8 cellular contexts compared by ENCODE assay signal in genomic region chr5:14142202-14142855, GRCh38. TPM values are rescaled to one million over a fixed set of nuclear protein-coding genes. Genes with fewer than 3 reads are reported as not detected.
A peak's percentile ranks its signal among the peaks of the same experiment; 100 is the strongest.
DNase-seq lines count a peak whose midpoint lies in the region; ATAC-seq and TF ChIP-seq lines count a peak whose summit lies in the region.

No MANE protein-coding gene starts in this region.

- H3K4me2 ChIP-seq in MM.1S (ENCODE audit: low read depth, low read length) (peak overlapping the region; percentile 87), neural cell (ENCODE audit: low read length) (peak overlapping the region; percentile 70)

- H3K27me3 ChIP-seq in MM.1S (replicated peaks; ENCODE audit: insufficient read depth, low read length), result no peaks in the 10 kb centered on the region
- no peaks in the 10 kb centered on the region for H3K27me3 ChIP-seq in effector memory CD4-positive, alpha-beta T cell (replicated peaks; ENCODE audit: control insufficient read depth, insufficient read depth, low read length, poor library complexity, severe bottlenecking)
- no peaks in the 10 kb centered on the region for H3K27me3 ChIP-seq in neural cell (ENCODE audit: insufficient read depth, low read depth, low read length)

- peaks cover 13% of the 10 kb centered on the region for H3K4me1 ChIP-seq in MM.1S (ENCODE audit: low read length)
- H3K4me1 ChIP-seq in effector memory CD4-positive, alpha-beta T cell (ENCODE audit: control insufficient read depth, insufficient read depth, low read length, poor library complexity, severe bottlenecking), result peaks cover 5% of the 10 kb centered on the region

- H3K36me3 ChIP-seq in MM.1S (replicated peaks; ENCODE audit: insufficient read depth, low read length) (no peaks in the 10 kb centered on the region), neural cell (ENCODE audit: insufficient read depth, low read length) (no peaks in the 10 kb centered on the region)
- no peaks in the 10 kb centered on the region for H3K36me3 ChIP-seq in effector memory CD4-positive, alpha-beta T cell (ENCODE audit: control insufficient read depth, insufficient read depth, low read length)

- H4K20me1 ChIP-seq in MM.1S (ENCODE audit: insufficient read depth, low read length), result peaks cover 6% of the 10 kb centered on the region; the same call in 1 of the 2 replicates
- peaks cover 22% of the 10 kb centered on the region for H4K20me1 ChIP-seq in neural cell (ENCODE audit: insufficient read depth)

- peak overlapping the region; percentile 83 for H3K27ac ChIP-seq in C4-2B
- H3K27ac ChIP-seq in MM.1S (ENCODE audit: low read length), result peak overlapping the region; percentile 60; the same call in 1 of the 2 replicates
- no peak overlapping the region for H3K27ac ChIP-seq in effector memory CD4-positive, alpha-beta T cell (ENCODE audit: insufficient read depth, low read length, poor library complexity, severe bottlenecking)
- H3K27ac ChIP-seq in neural cell (ENCODE audit: low read length), result peak overlapping the region; percentile 92

- H3F3A ChIP-seq in MM.1S (ENCODE audit: insufficient read depth, low read length) (peaks cover 17% of the 10 kb centered on the region; the same call in 1 of the 2 replicates), neural cell (ENCODE audit: insufficient read depth, low read length, poor library complexity, severe bottlenecking) (peaks cover 8% of the 10 kb centered on the region)

- peak; percentile 1 for ATAC-seq in GM19397 (IDR thresholded peaks at IDR 0.05; ENCODE audit: unreplicated experiment)

- TF ChIP-seq EP300 in neural cell (conservative IDR thresholded peaks at IDR 0.05; ENCODE audit: poor library complexity, severe bottlenecking), result no peak

- peaks cover 33% of the 10 kb centered on the region for H3K79me2 ChIP-seq in MM.1S (ENCODE audit: low read length)
- peaks cover 33% of the 10 kb centered on the region for H3K79me2 ChIP-seq in neural cell (replicated peaks; ENCODE audit: insufficient read depth, low read length)

- H3K9me3 ChIP-seq in MM.1S (replicated peaks; ENCODE audit: insufficient read depth, low read length) (no peaks in the 10 kb centered on the region), neural cell (ENCODE audit: low read length) (no peaks in the 10 kb centered on the region)
- H3K9me3 ChIP-seq in effector memory CD4-positive, alpha-beta T cell (ENCODE audit: control insufficient read depth, low read length), result no peaks in the 10 kb centered on the region

- TF ChIP-seq CTCF in C4-2B (conservative IDR thresholded peaks at IDR 0.05), result no peak
- no peak for TF ChIP-seq CTCF in MM.1S (IDR thresholded peaks at IDR 0.05; ENCODE audit: low read length)
- TF ChIP-seq CTCF in neural cell (IDR thresholded peaks at IDR 0.05; ENCODE audit: poor library complexity, severe bottlenecking), result no peak

- TF ChIP-seq RAD21 in neural cell (conservative IDR thresholded peaks at IDR 0.05), result no peak

- DNase-seq in MM.1S, result peak; percentile 19
- DNase-seq in effector memory CD4-positive, alpha-beta T cell, result no peak
- DNase-seq in NK-92 treated with Interleukin-12 subunit alpha and Interleukin-12 subunit beta, amount 100 ng/mL, for 24 hours (lab: John Stamatoyannopoulos, UW), result no peak
- DNase-seq in AG08395 (ENCODE audit: low spot score), result no peak
- DNase-seq in activated CD8-positive, alpha-beta memory T cell treated with anti-CD3 and anti-CD28 coated beads, Interleukin-2, amount 50 U/mL, for 4 hours, result no peak

- H2AFZ ChIP-seq in MM.1S (ENCODE audit: low read length) (peak overlapping the region; percentile 93), neural cell (ENCODE audit: low read depth, low read length) (peak overlapping the region; percentile 85)

- H3K9ac ChIP-seq in MM.1S (ENCODE audit: low read length) (peak overlapping the region; percentile 71), neural cell (ENCODE audit: low read length) (peak overlapping the region; percentile 93)

- peak overlapping the region; percentile 90 for H3K4me3 ChIP-seq in MM.1S (ENCODE audit: low read length)
- H3K4me3 ChIP-seq in effector memory CD4-positive, alpha-beta T cell (ENCODE audit: insufficient read depth, low read depth, low read length, poor library complexity, severe bottlenecking), result peak overlapping the region; percentile 56
- peak overlapping the region; percentile 90 for H3K4me3 ChIP-seq in neural cell (ENCODE audit: low read length)

- no peaks in the 10 kb centered on the region for H3K9me2 ChIP-seq in MM.1S (replicated peaks; ENCODE audit: insufficient read depth, low read length)
- H3K9me2 ChIP-seq in neural cell (ENCODE audit: insufficient read depth, low read length), result no peaks in the 10 kb centered on the region

TF ChIP-seq in neural cell, 6 proteins besides CTCF, POLR2A, EP300 and RAD21:
- TF ChIP-seq POLR2AphosphoS5 (IDR thresholded peaks at IDR 0.05) (no peak), EZH2 (IDR thresholded peaks at IDR 0.05; ENCODE audit: borderline replicate concordance, insufficient read depth, low read length, poor library complexity, severe bottlenecking) (no peak), SMC3 (conservative IDR thresholded peaks at IDR 0.05; ENCODE audit: poor library complexity) (no peak)

RNA-seq across cellular contexts. Expression of gene TRIO, which starts 0.8 kb away (rescaled TPM):
- polyA plus RNA-seq in neural cell, result 168 and 178 TPM in 2 replicates
- 431 and 552 TPM in 2 replicates for polyA minus RNA-seq in neural cell
